Comparison of ENCODE assay signal across 7 cellular contexts in genomic region chr14:74085828-74086227, GRCh38. TPM values are rescaled to one million over a fixed set of nuclear protein-coding genes. Genes with fewer than 3 reads are reported as not detected.
A peak's percentile ranks its signal among the peaks of the same experiment; 100 is the strongest.
DNase-seq lines count a peak whose midpoint lies in the region; ATAC-seq and TF ChIP-seq lines count a peak whose summit lies in the region.

No MANE protein-coding gene starts in this region.

- peak overlapping the region in 1 of 4 donors; percentile 93 for H3K27ac ChIP-seq in esophagus muscularis mucosa (replicated peaks in 1 of 4)
- peak overlapping the region in 1 of 4 donors; percentile 87 for H3K27ac ChIP-seq in gastroesophageal sphincter
- H3K27ac ChIP-seq in adrenal gland: no peak overlapping the region

- H3K4me3 ChIP-seq in esophagus muscularis mucosa: peak overlapping the region; percentile 73 to 89 (median 82)
- H3K4me3 ChIP-seq in skeletal muscle satellite cell (ENCODE audit: low read length): peak overlapping the region; percentile 87
- H3K4me3 ChIP-seq in gastroesophageal sphincter: peak overlapping the region in 1 of 2 donors; percentile 81
- peak overlapping the region in 1 of 4 donors; percentile 75 for H3K4me3 ChIP-seq in adrenal gland

- TF ChIP-seq POLR2A in esophagus muscularis mucosa (IDR thresholded peaks at IDR 0.05; ENCODE audit: low read depth) (no peak), gastroesophageal sphincter (IDR thresholded peaks at IDR 0.05) (no peak), adrenal gland (IDR thresholded peaks at IDR 0.05) (no peak)

- no peak for ATAC-seq in gastroesophageal sphincter

- H3K9ac ChIP-seq in skeletal muscle satellite cell (ENCODE audit: low read depth, low read length): peak overlapping the region; percentile 90

- peak overlapping the region; percentile 93 for H3K4me2 ChIP-seq in skeletal muscle satellite cell (ENCODE audit: low read length)

- intact Hi-C loops in esophagus muscularis mucosa (cut with DNase I) (no loop called here), adrenal gland (cut with DNase I) (no loop called here)

- WGBS in esophagus muscularis mucosa: 90% methylated on average over 1 of the region's 1 CpG
- WGBS in gastroesophageal sphincter (ENCODE audit: low coverage in 1 of 2), 2 donors: 77 to 100% methylated on average over 1 of the region's 1 CpG
- WGBS in adrenal gland, 4 donors: 82 to 95% (median 89%) methylated on average over 1 of the region's 1 CpG

- H3K36me3 ChIP-seq in esophagus muscularis mucosa (peaks cover 0 to 5% (median under 1%) of the 10 kb centered on the region in 4 donors), skeletal muscle satellite cell (ENCODE audit: insufficient read depth, low read length) (no peaks in the 10 kb centered on the region), gastroesophageal sphincter (peaks cover 0 to 2% of the 10 kb centered on the region in 2 donors), adrenal gland (replicated peaks in 1 of 2) (no peaks in the 10 kb centered on the region)

- H3K9me3 ChIP-seq in esophagus muscularis mucosa (no peaks in the 10 kb centered on the region), skeletal muscle satellite cell (replicated peaks; ENCODE audit: low read length) (no peaks in the 10 kb centered on the region), gastroesophageal sphincter (no peaks in the 10 kb centered on the region), adrenal gland (replicated peaks in 1 of 3) (no peaks in the 10 kb centered on the region)

- TF ChIP-seq EP300 in esophagus muscularis mucosa (IDR thresholded peaks at IDR 0.05) (no peak), gastroesophageal sphincter (IDR thresholded peaks at IDR 0.05) (no peak)

- DNase-seq in GM20000 (ENCODE audit: low spot score) (peak; percentile 51), OCI-M1 (lab: John Stamatoyannopoulos, UW) (peak; percentile 14), esophagus muscularis mucosa (ENCODE audit: extremely low spot score) (no peak), NCI-H1048 (lab: John Stamatoyannopoulos, UW) (no peak), adrenal gland (no peak)

- H3K27me3 ChIP-seq in esophagus muscularis mucosa (no peaks in the 10 kb centered on the region), skeletal muscle satellite cell (ENCODE audit: control insufficient read depth, insufficient read depth, low read length) (no peaks in the 10 kb centered on the region), gastroesophageal sphincter (no peaks in the 10 kb centered on the region), adrenal gland (no peaks in the 10 kb centered on the region)

- TF ChIP-seq CTCF in GM20000 (IDR thresholded peaks at IDR 0.05; ENCODE audit: extremely low read depth, missing control alignments): no peak
- no peak for TF ChIP-seq CTCF in esophagus muscularis mucosa (IDR thresholded peaks at IDR 0.05)
- TF ChIP-seq CTCF in gastroesophageal sphincter (IDR thresholded peaks at IDR 0.05): no peak
- no peak for TF ChIP-seq CTCF in adrenal gland (IDR thresholded peaks at IDR 0.05)

- H3K4me1 ChIP-seq in esophagus muscularis mucosa (peaks cover 19 to 37% (median 35%) of the 10 kb centered on the region in 4 donors), skeletal muscle satellite cell (ENCODE audit: control insufficient read depth, insufficient read depth, low read length) (peaks cover 14% of the 10 kb centered on the region), gastroesophageal sphincter (peaks cover 0 to 44% (median 7%) of the 10 kb centered on the region in 3 donors), adrenal gland (replicated peaks in 1 of 2) (peaks cover 10 to 23% of the 10 kb centered on the region in 2 donors)

RNA-seq across cellular contexts. Expression of gene LIN52, which starts 1.1 kb away (rescaled TPM):
- total RNA-seq in esophagus muscularis mucosa (10 to 100 TPM in 3 of 4 donors, 1 to 10 TPM in 1; 8.4 to 13.5 (median 11.7) TPM), gastroesophageal sphincter (10 to 100 TPM in 2 of 4 donors, 1 to 10 TPM in 2; 8.1 to 15.9 (median 9.9) TPM), adrenal gland (10 to 100 TPM in 2 of 8 donors, 1 to 10 TPM in 6; 5.1 to 11.7 (median 8.0) TPM)
- 2.6 and 6.1 TPM in 2 replicates for total RNA-seq in skeletal muscle satellite cell (2012; rRNA removed)
- polyA plus RNA-seq in adrenal gland: 10 to 100 TPM in 1 of 3 donors, 1 to 10 TPM in 2; 4.6 to 14.3 (median 6.5) TPM

RNA-seq across cellular contexts. Expression of gene ALDH6A1, which starts 1.6 kb away (rescaled TPM):
- 10 to 100 TPM; 39.6 to 81.8 (median 62.1) TPM for total RNA-seq in esophagus muscularis mucosa
- total RNA-seq in skeletal muscle satellite cell (2012; rRNA removed): 10.0 and 10.1 TPM in 2 replicates
- 10 to 100 TPM; 47.9 to 70.5 (median 61.3) TPM for total RNA-seq in gastroesophageal sphincter
- total RNA-seq in adrenal gland: 10 to 100 TPM; 27.4 to 68.9 (median 39.4) TPM
- 10 to 100 TPM in 1 of 3 donors, 1 to 10 TPM in 2; 5.9 to 27.8 (median 8.3) TPM for polyA plus RNA-seq in adrenal gland

Comparison
In these comparisons a context has a peak if more than half of its experiments do, and no peak if none do; other contexts are left out.
1. DNase-seq: peak in GM20000 (single experiment) and OCI-M1 (single experiment); none in esophagus muscularis mucosa (single experiment), NCI-H1048 (single experiment) and adrenal gland (0 of 7).